ENCODE assay signal across 14 cellular contexts in the genomic region with DNA sequence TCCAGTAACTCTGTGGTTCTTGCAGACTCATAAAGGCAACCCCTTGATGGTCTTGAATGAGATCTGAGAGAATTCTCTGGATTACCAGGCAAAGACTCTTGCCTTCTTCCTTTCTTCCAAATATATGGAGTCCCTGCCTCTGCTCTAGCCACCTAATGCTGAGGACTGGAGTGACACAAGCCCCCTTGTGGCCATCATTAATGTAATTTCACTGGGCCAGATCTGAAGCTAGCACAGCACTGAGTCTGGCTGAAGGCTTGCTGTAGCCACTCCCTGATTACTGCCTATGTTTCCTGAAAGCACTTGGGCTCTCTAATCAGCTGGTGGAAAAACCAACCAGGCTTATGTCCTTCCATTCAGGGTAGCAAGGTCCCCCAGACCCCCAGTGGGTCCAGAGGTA.
A peak's percentile ranks its signal among the peaks of the same experiment; 100 is the strongest.
DNase-seq lines count a peak whose midpoint lies in the region; ATAC-seq and TF ChIP-seq lines count a peak whose summit lies in the region.
"Had no signal": no experiment of that assay in that cellular context is flagged by ENCODE, and none has a peak within 500 bp of the region (broad histone marks: within the 10 kb centered on the region; RNA-seq: fewer than 3 reads in every experiment).

No MANE protein-coding gene starts in this region.

- no peak overlapping the region for H3K4me3 Mint-ChIP-seq in MCF 10A (ENCODE audit: unreplicated experiment)
- no peak overlapping the region for H3K4me3 Mint-ChIP-seq in activated CD8-positive, alpha-beta memory T cell treated with anti-CD3 and anti-CD28 coated beads, Interleukin-2, amount 10 ng/mL, durations not matched to agents 7 days and 5 days

- CTCF ChIA-PET in MCF 10A (lab: Yijun Ruan, JAX), result no interaction called here
- CTCF ChIA-PET in activated CD8-positive, alpha-beta memory T cell treated with anti-CD3 and anti-CD28 coated beads, Interleukin-2, amount 10 ng/mL, durations not matched to agents 7 days and 5 days (lab: Charles Lee), result no interaction called here

- H3K4me3 ChIP-seq in breast epithelium, result no peak overlapping the region
- no peak overlapping the region for H3K4me3 ChIP-seq in choroid plexus epithelial cell (ENCODE audit: low read depth, low read length)
- H3K4me3 ChIP-seq in gastroesophageal sphincter, result no peak overlapping the region

- H3K36me3 ChIP-seq in breast epithelium (no peaks in the 10 kb centered on the region), gastroesophageal sphincter (no peaks in the 10 kb centered on the region)

- no peak overlapping the region for H3K27ac Mint-ChIP-seq in MCF 10A (ENCODE audit: low read depth, unreplicated experiment)
- no peak overlapping the region for H3K27ac Mint-ChIP-seq in activated CD8-positive, alpha-beta memory T cell treated with anti-CD3 and anti-CD28 coated beads, Interleukin-2, amount 10 ng/mL, durations not matched to agents 7 days and 5 days
- H3K27ac Mint-ChIP-seq: progenitor cell of endocrine pancreas had no signal

- no peaks in the 10 kb centered on the region for H3K9me3 Mint-ChIP-seq in MCF 10A (ENCODE audit: unreplicated experiment)
- H3K9me3 Mint-ChIP-seq in activated CD8-positive, alpha-beta memory T cell treated with anti-CD3 and anti-CD28 coated beads, Interleukin-2, amount 10 ng/mL, durations not matched to agents 7 days and 5 days (ENCODE audit: low read depth), result no peaks in the 10 kb centered on the region

- H3K4me1 Mint-ChIP-seq in MCF 10A (ENCODE audit: insufficient read depth, unreplicated experiment), result no peaks in the 10 kb centered on the region
- H3K4me1 Mint-ChIP-seq in activated CD8-positive, alpha-beta memory T cell treated with anti-CD3 and anti-CD28 coated beads, Interleukin-2, amount 10 ng/mL, durations not matched to agents 7 days and 5 days, result no peaks in the 10 kb centered on the region

- ATAC-seq in gastroesophageal sphincter (no peak), HG02759 (IDR thresholded peaks at IDR 0.05; ENCODE audit: unreplicated experiment) (no peak)
- no peak for ATAC-seq in activated CD8-positive, alpha-beta memory T cell treated with anti-CD3 and anti-CD28 coated beads, Interleukin-2, amount 10 ng/mL, durations not matched to agents 7 days and 5 days

- intact Hi-C loops in MCF 10A (cut with micrococcal nuclease) (loop anchor here (10.0 kb wide), 1 partner anchor 563 kb away; no protein-coding TSS in a partner anchor), breast epithelium (cut with DNase I; ENCODE audit: low total_unique reads) (no loop called here)

- H3K4me1 ChIP-seq in breast epithelium (no peaks in the 10 kb centered on the region), gastroesophageal sphincter (no peaks in the 10 kb centered on the region)

- POLR2A ChIA-PET in MCF 10A (lab: Yijun Ruan, JAX), result interaction anchor here (0.6 kb wide), 1 partner anchor 80 kb away, joined by 3 read pairs; no protein-coding TSS in a partner anchor

- BruUV-seq in MCF 10A (replicated peaks; lab: Mats Ljungman, UMichigan), result no TSS peak

- TF ChIP-seq CTCF in MCF 10A (IDR thresholded peaks at IDR 0.05; ENCODE audit: unreplicated experiment) (peak; percentile 13), breast epithelium (IDR thresholded peaks at IDR 0.05) (no peak), choroid plexus epithelial cell (conservative IDR thresholded peaks at IDR 0.05; ENCODE audit: low read depth, low read length) (peak; percentile 47), gastroesophageal sphincter (IDR thresholded peaks at IDR 0.05) (no peak)

- H3K27me3 ChIP-seq in breast epithelium, result no peaks in the 10 kb centered on the region
- H3K27me3 ChIP-seq in gastroesophageal sphincter, result no peaks in the 10 kb centered on the region

- DNase-seq in MCF 10A (ENCODE audit: unreplicated experiment) (peak; percentile 45), breast epithelium (ENCODE audit: low spot score in 2 of 2) (no peak), NCI-H82 (lab: John Stamatoyannopoulos, UW) (peak; percentile 69), choroid plexus epithelial cell (ENCODE audit: low read depth) (peak; percentile 25), anterior cingulate cortex (lab: John Stamatoyannopoulos, UW) (no peak)
- no peak for DNase-seq in activated CD8-positive, alpha-beta memory T cell treated with anti-CD3 and anti-CD28 coated beads, Interleukin-2, amount 10 ng/mL, durations not matched to agents 7 days and 5 days
- DNase-seq: activated CD4-positive, alpha-beta T cell treated with anti-CD3 and anti-CD28 coated beads, Interleukin-2, amount 50 U/mL, for 48 hours; activated effector memory CD4-positive, alpha-beta T cell treated with anti-CD3 and anti-CD28 coated beads, Interleukin-2, amount 50 U/mL, for 16 hours; NCI-H1436 treated with DMSO at 0.1 percent for 48 hours; stimulated activated CD4-positive, alpha-beta T cell treated with anti-CD3 and anti-CD28 coated beads, Interleukin-1b, Interleukin-23, amount 100 ng/mL, for 48 hours; T-helper 2 cell had no signal

- no peaks in the 10 kb centered on the region for H3K36me3 Mint-ChIP-seq in MCF 10A (ENCODE audit: insufficient read depth, unreplicated experiment)
- H3K36me3 Mint-ChIP-seq in activated CD8-positive, alpha-beta memory T cell treated with anti-CD3 and anti-CD28 coated beads, Interleukin-2, amount 10 ng/mL, durations not matched to agents 7 days and 5 days, result no peaks in the 10 kb centered on the region

- H3K9me3 ChIP-seq in breast epithelium (no peaks in the 10 kb centered on the region), gastroesophageal sphincter (no peaks in the 10 kb centered on the region)

- no peaks in the 10 kb centered on the region for H3K27me3 Mint-ChIP-seq in MCF 10A (ENCODE audit: insufficient read depth, unreplicated experiment)
- H3K27me3 Mint-ChIP-seq in activated CD8-positive, alpha-beta memory T cell treated with anti-CD3 and anti-CD28 coated beads, Interleukin-2, amount 10 ng/mL, durations not matched to agents 7 days and 5 days, result no peaks in the 10 kb centered on the region
- H3K27me3 Mint-ChIP-seq: progenitor cell of endocrine pancreas had no signal

- H3K27ac ChIP-seq in breast epithelium (no peak overlapping the region), gastroesophageal sphincter (no peak overlapping the region)

- TF ChIP-seq EP300 in gastroesophageal sphincter (IDR thresholded peaks at IDR 0.05), result no peak

- TF ChIP-seq POLR2A in breast epithelium (IDR thresholded peaks at IDR 0.05) (no peak), gastroesophageal sphincter (IDR thresholded peaks at IDR 0.05) (no peak)

Comparison
In these comparisons a context has a peak if more than half of its experiments do, and no peak if none do; other contexts are left out.
1. DNase-seq: peak in MCF 10A (single experiment), NCI-H82 (single experiment) and choroid plexus epithelial cell (single experiment); none in breast epithelium (0 of 2), activated CD8-positive, alpha-beta memory T cell treated with anti-CD3 and anti-CD28 coated beads, Interleukin-2, amount 10 ng/mL, durations not matched to agents 7 days and 5 days (single experiment) and anterior cingulate cortex (0 of 58).
2. CTCF ChIP-seq: peak in MCF 10A (single experiment) and choroid plexus epithelial cell (single experiment); none in breast epithelium (0 of 3) and gastroesophageal sphincter (0 of 4).